In genomic region chr5:110013042-110013441, GRCh38 we compare ENCODE assay signal across 29 cellular contexts.
"Had no signal": no experiment of that assay in that cellular context is flagged by ENCODE, and none has a peak within 500 bp of the region (broad histone marks: within the 10 kb centered on the region; RNA-seq: fewer than 3 reads in every experiment).

No MANE protein-coding gene starts in this region.

- H3K9me3 Mint-ChIP-seq: effector memory CD8-positive, alpha-beta T cell had no signal

- H3K27me3 ChIP-seq: colonic mucosa, esophagus muscularis mucosa, esophagus squamous epithelium, gastrocnemius medialis, gastroesophageal sphincter, heart right ventricle had no signal

- DNase-seq: colonic mucosa; cortex of kidney; dermis blood vessel endothelial cell; dorsolateral prefrontal cortex; effector CD4-positive, alpha-beta T cell; effector CD8-positive, alpha-beta T cell; effector memory CD4-positive, alpha-beta T cell; effector memory CD8-positive, alpha-beta T cell; endodermal cell; erythroblast; esophagus squamous epithelium; foreskin fibroblast; foreskin keratinocyte; foreskin melanocyte; gastrocnemius medialis; glutamatergic neuron; head of caudate nucleus; heart left ventricle; heart right ventricle had no signal

- H3K4me1 ChIP-seq: colonic mucosa, esophagus muscularis mucosa, esophagus squamous epithelium, foreskin keratinocyte, gastrocnemius medialis, gastroesophageal sphincter, heart left ventricle, heart right ventricle had no signal

- H3K27ac Mint-ChIP-seq: dendritic cell treated with granulocyte-macrophage colony-stimulating factor and Interleukin-4, amounts not matched to agents 40 ng/mL and 50 ng/mL, for 4 days; effector memory CD8-positive, alpha-beta T cell; endodermal cell had no signal

- FAIRE-seq: colon, endometrium, endothelial cell of umbilical vein, frontal cortex had no signal

- H3K4me3 Mint-ChIP-seq: dendritic cell treated with granulocyte-macrophage colony-stimulating factor and Interleukin-4, amounts not matched to agents 40 ng/mL and 50 ng/mL, for 4 days; effector memory CD8-positive, alpha-beta T cell; endodermal cell had no signal

- H3K9me3 ChIP-seq: colonic mucosa, esophagus muscularis mucosa, esophagus squamous epithelium, gastrocnemius medialis, gastroesophageal sphincter had no signal

- H3K4me3 ChIP-seq: colonic mucosa, coronary artery, dorsolateral prefrontal cortex, esophagus muscularis mucosa, esophagus squamous epithelium, gastrocnemius medialis, gastroesophageal sphincter, heart left ventricle, heart right ventricle had no signal

- H3K4me1 Mint-ChIP-seq: endodermal cell had no signal

- H3K36me3 ChIP-seq: colonic mucosa, esophagus muscularis mucosa, esophagus squamous epithelium, gastrocnemius medialis, gastroesophageal sphincter, heart left ventricle, heart right ventricle had no signal

- H3K27ac ChIP-seq: colonic mucosa, coronary artery, dorsolateral prefrontal cortex, epithelial cell of prostate, esophagus muscularis mucosa, esophagus squamous epithelium, foreskin keratinocyte, gastrocnemius medialis, gastroesophageal sphincter, heart left ventricle, heart right ventricle had no signal

- ATAC-seq: effector memory CD8-positive, alpha-beta T cell; esophagus mucosa; foreskin keratinocyte; gastrocnemius medialis; gastroesophageal sphincter; heart left ventricle; heart right ventricle had no signal
